In the genomic region with DNA sequence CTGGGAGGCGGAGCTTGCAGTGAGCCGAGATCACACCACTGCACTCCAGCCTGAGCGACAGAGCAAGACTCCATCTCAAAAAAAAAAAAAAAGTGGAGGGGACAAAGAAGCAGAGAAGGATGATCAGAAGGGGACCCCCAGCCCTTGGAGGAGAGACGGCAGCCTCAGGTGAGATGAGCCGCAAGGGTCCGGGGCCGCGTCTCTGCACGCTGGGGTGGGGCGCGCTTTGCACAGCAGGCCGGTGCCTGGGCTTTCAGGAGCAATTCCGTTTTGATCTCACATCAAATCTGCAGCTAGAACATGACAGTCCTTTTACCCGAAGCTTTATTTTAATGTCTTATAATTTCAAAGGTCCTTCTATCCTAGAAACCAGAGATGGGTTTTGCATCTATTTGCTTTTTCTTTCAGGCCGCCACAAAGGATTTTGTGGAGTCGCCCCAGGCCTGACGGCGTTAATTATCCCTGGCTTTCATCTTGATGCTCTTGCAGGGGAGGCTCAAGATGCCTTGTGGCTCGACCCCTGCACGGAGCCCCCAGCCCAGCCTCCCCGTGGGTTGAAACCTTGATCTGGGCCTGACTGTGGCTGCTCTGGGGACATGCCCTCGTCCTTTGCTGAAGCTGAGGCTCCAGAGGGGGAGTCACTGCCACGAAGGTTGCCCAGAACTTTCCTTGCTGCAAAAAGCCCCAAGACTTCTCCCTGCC, we compare ENCODE assay signal across 25 cellular contexts. TPM values are rescaled to one million over a fixed set of nuclear protein-coding genes. Genes with fewer than 3 reads are reported as not detected.
DNase-seq lines count a peak whose midpoint lies in the region; ATAC-seq and TF ChIP-seq lines count a peak whose summit lies in the region.
"Had no signal": no experiment of that assay in that cellular context is flagged by ENCODE, and none has a peak within 500 bp of the region (broad histone marks: within the 10 kb centered on the region; RNA-seq: fewer than 3 reads in every experiment).

No MANE protein-coding gene starts in this region.

- ATAC-seq in Right ventricle myocardium superior (ENCODE audit: poor library complexity): no peak
- no peak for ATAC-seq in right cardiac atrium
- ATAC-seq in GM21367 (IDR thresholded peaks at IDR 0.05; ENCODE audit: unreplicated experiment): no peak
- ATAC-seq: heart right ventricle, left lung had no signal

- CTCF ChIA-PET in RWPE1 (lab: Yijun Ruan, JAX): interaction anchor here (0.6 kb wide), 1 partner anchor 1947 kb away, joined by 3 read pairs; no protein-coding TSS in a partner anchor

- no peaks in the 10 kb centered on the region for H3K4me1 ChIP-seq in right cardiac atrium (ENCODE audit: control insufficient read depth, insufficient read depth, low read length)
- H3K4me1 ChIP-seq: heart right ventricle, left lung had no signal

- POLR2A ChIA-PET in RWPE1 (lab: Yijun Ruan, JAX; ENCODE audit: low non-redundant PET): interaction anchor here (0.6 kb wide), 1 partner anchor 15 kb away, joined by 13 read pairs; no protein-coding TSS in a partner anchor

- H3K27ac ChIP-seq in RWPE1 (peak overlapping the region; percentile 61), right cardiac atrium (ENCODE audit: low read length) (no peak overlapping the region), WERI-Rb-1 (no peak overlapping the region)
- H3K27ac ChIP-seq: cardiac muscle cell, epithelial cell of prostate, heart right ventricle, left lung, VCaP had no signal

- 84% methylated on average over 23 of the region's 23 CpGs for WGBS in right cardiac atrium

- H3K27me3 ChIP-seq in right cardiac atrium (ENCODE audit: control insufficient read depth, insufficient read depth): no peaks in the 10 kb centered on the region
- no peaks in the 10 kb centered on the region for H3K27me3 ChIP-seq in WERI-Rb-1 (ENCODE audit: insufficient read depth, low read depth, severe bottlenecking)
- H3K27me3 ChIP-seq: cardiac muscle cell, heart right ventricle, left lung, Peyer's patch had no signal

- TF ChIP-seq CTCF in RWPE1 (conservative IDR thresholded peaks at IDR 0.05; ENCODE audit: low read depth) (no peak), WERI-Rb-1 (IDR thresholded peaks at IDR 0.05; ENCODE audit: low read depth, low read length) (no peak)

- H3K4me3 ChIP-seq in right cardiac atrium (ENCODE audit: low read length) (no peak overlapping the region), WERI-Rb-1 (ENCODE audit: low read depth, low read length) (no peak overlapping the region)
- H3K4me3 ChIP-seq: cardiac muscle cell, heart right ventricle, left lung, Peyer's patch had no signal

- H3K9me3 ChIP-seq in right cardiac atrium (ENCODE audit: control insufficient read depth, low read length): no peaks in the 10 kb centered on the region
- no peaks in the 10 kb centered on the region for H3K9me3 ChIP-seq in WERI-Rb-1 (ENCODE audit: severe bottlenecking)
- H3K9me3 ChIP-seq: heart right ventricle, left lung, Peyer's patch had no signal

- peak; percentile 14 for DNase-seq in Right ventricle myocardium superior
- no peak for DNase-seq in cardiac septum (ENCODE audit: low spot score)
- DNase-seq in RWPE1 (ENCODE audit: low spot score): no peak
- DNase-seq in right cardiac atrium: peak; percentile 7 to 41 (median 16)
- no peak for DNase-seq in WERI-Rb-1
- no peak for DNase-seq in CD1c-positive myeloid dendritic cell (ENCODE audit: extremely low spot score)
- DNase-seq in NCI-H345 treated with DMSO at 0.1 percent for 48 hours (lab: John Stamatoyannopoulos, UW; ENCODE audit: unreplicated experiment): no peak
- DNase-seq: activated CD4-positive, alpha-beta T cell treated with anti-CD3 and anti-CD28 coated beads, Interleukin-2, amount 50 U/mL, for 48 hours; activated gamma-delta T cell treated with Interleukin-2 at 50 U/mL for 16 hours; amniotic stem cell; CD4-positive, CD25-positive, alpha-beta regulatory T cell; DMS153; H9; NCI-H446; stimulated activated CD4-positive, alpha-beta T cell treated with anti-CD3 and anti-CD28 coated beads, Interleukin-1b, Interleukin-23, amount 100 ng/mL, for 48 hours had no signal

- H3K36me3 ChIP-seq in WERI-Rb-1: peaks cover 37% of the 10 kb centered on the region

- intact Hi-C loops in Right ventricle myocardium superior (cut with DNase I) (no loop called here), cardiac septum (cut with DNase I) (no loop called here), right cardiac atrium (cut with DNase I) (no loop called here)

RNA-seq across cellular contexts. Expression of a gene that starts 17.3 kb away (rescaled TPM):
- not detected for total RNA-seq in Right ventricle myocardium superior
- total RNA-seq in cardiac septum: not detected
- not detected for total RNA-seq in right cardiac atrium
- polyA plus RNA-seq in right cardiac atrium: not detected
- total RNA-seq: cardiac muscle cell; CD4-positive, CD25-positive, alpha-beta regulatory T cell; dermis blood vessel endothelial cell; fibroblast of villous mesenchyme; heart right ventricle; left lung; mononuclear cell had no signal
- polyA plus RNA-seq: cardiac muscle cell; CD4-positive, CD25-positive, alpha-beta regulatory T cell; heart right ventricle had no signal

RNA-seq across cellular contexts. Expression of a gene that starts 20.0 kb away (rescaled TPM):
- total RNA-seq in Right ventricle myocardium superior: 20.8 TPM
- 26.6 TPM for total RNA-seq in cardiac septum
- 10 to 100 TPM; 20.4 to 25.7 (median 25.1) TPM for total RNA-seq in right cardiac atrium
- 29.2 TPM for polyA plus RNA-seq in right cardiac atrium

RNA-seq across cellular contexts. Expression of a gene that starts 35.5 kb away (rescaled TPM):
- 52.3 TPM for total RNA-seq in Right ventricle myocardium superior
- 55.1 TPM for total RNA-seq in cardiac septum
- 10 to 100 TPM; 44.1 to 61.6 (median 44.7) TPM for total RNA-seq in right cardiac atrium
- 20.0 TPM for polyA plus RNA-seq in right cardiac atrium

RNA-seq across cellular contexts. Expression of a gene that starts 59.3 kb away (rescaled TPM):
- total RNA-seq in Right ventricle myocardium superior (8.9 TPM), cardiac septum (8.0 TPM), right cardiac atrium (1 to 10 TPM; 7.8 to 8.8 (median 8.1) TPM)
- polyA plus RNA-seq in right cardiac atrium: 6.2 TPM

RNA-seq across cellular contexts. Expression of a gene that starts 59.6 kb away (rescaled TPM):
- total RNA-seq in Right ventricle myocardium superior: 239 TPM
- total RNA-seq in cardiac septum: 198 TPM
- 100 to 1,000 TPM; 178 to 215 (median 206) TPM for total RNA-seq in right cardiac atrium
- polyA plus RNA-seq in right cardiac atrium: 244 TPM

Comparison
In these comparisons a context has a peak if more than half of its experiments do, and no peak if none do; other contexts are left out.
1. DNase-seq: peak in Right ventricle myocardium superior (single experiment) and right cardiac atrium (3 of 3); none in cardiac septum (single experiment), RWPE1 (single experiment), WERI-Rb-1 (single experiment), CD1c-positive myeloid dendritic cell (single experiment) and NCI-H345 treated with DMSO at 0.1 percent for 48 hours (single experiment).